13 cellular contexts compared by ENCODE assay signal in genomic region chr6:12570461-12571030, GRCh38.
A peak's percentile ranks its signal among the peaks of the same experiment; 100 is the strongest.
DNase-seq lines count a peak whose midpoint lies in the region; ATAC-seq and TF ChIP-seq lines count a peak whose summit lies in the region.
"Had no signal": no experiment of that assay in that cellular context is flagged by ENCODE, and none has a peak within 500 bp of the region (broad histone marks: within the 10 kb centered on the region; RNA-seq: fewer than 3 reads in every experiment).

No MANE protein-coding gene starts in this region.

- no peak overlapping the region for H3K4me3 Mint-ChIP-seq in WTC11
- H3K4me3 Mint-ChIP-seq: activated T-helper 17 cell treated with anti-CD3 and anti-CD28 coated beads, Interleukin-2, amount 50 U/mL, for 72 hours had no signal

- H3K27me3 Mint-ChIP-seq in WTC11 (ENCODE audit: low read depth), result no peaks in the 10 kb centered on the region

- no peak for TF ChIP-seq CTCF in WTC11 (IDR thresholded peaks at IDR 0.05)

- ATAC-seq in WTC11, result no peak
- ATAC-seq in HG02970 (IDR thresholded peaks at IDR 0.05; ENCODE audit: low FRiP score, unreplicated experiment), result no peak
- ATAC-seq: activated T-helper 17 cell treated with anti-CD3 and anti-CD28 coated beads, Interleukin-2, amount 50 U/mL, for 72 hours had no signal

- peaks cover 10% of the 10 kb centered on the region; the same call in 1 of the 2 replicates for H3K9me3 Mint-ChIP-seq in WTC11
- H3K9me3 Mint-ChIP-seq: activated T-helper 17 cell treated with anti-CD3 and anti-CD28 coated beads, Interleukin-2, amount 50 U/mL, for 72 hours had no signal

- peaks cover 7% of the 10 kb centered on the region for H3K4me1 Mint-ChIP-seq in WTC11
- H3K4me1 Mint-ChIP-seq: activated T-helper 17 cell treated with anti-CD3 and anti-CD28 coated beads, Interleukin-2, amount 50 U/mL, for 72 hours had no signal

- POLR2A ChIA-PET in WTC11 (lab: Charles Lee), result no interaction called here

- peak overlapping the region; percentile 15; the same call in 1 of the 2 replicates for H3K27ac Mint-ChIP-seq in WTC11
- H3K27ac Mint-ChIP-seq: activated T-helper 17 cell treated with anti-CD3 and anti-CD28 coated beads, Interleukin-2, amount 50 U/mL, for 72 hours had no signal

- no peaks in the 10 kb centered on the region for H3K36me3 Mint-ChIP-seq in WTC11

- DNase-seq in NCI-H1092 treated with DMSO at 0.1 percent for 48 hours (lab: John Stamatoyannopoulos, UW), result peak; percentile 4
- no peak for DNase-seq in NCI-H1092 (lab: John Stamatoyannopoulos, UW)
- DNase-seq in WTC11 (ENCODE audit: low spot score), result no peak
- DNase-seq in fibroblast of gingiva (ENCODE audit: low read depth), result peak; percentile 41
- DNase-seq in putamen (ENCODE audit: low spot score), result peak; percentile 32
- no peak for DNase-seq in HCEC 1CT
- no peak for DNase-seq in activated naive CD4-positive, alpha-beta T cell (lab: John Stamatoyannopoulos, UW)
- DNase-seq: activated CD4-positive, CD25-positive, alpha-beta regulatory T cell; central memory CD4-positive, alpha-beta T cell; KBM-7; NCI-H2227 treated with DMSO at 0.1 percent for 48 hours had no signal

- CTCF ChIA-PET in WTC11 (lab: Charles Lee), result no interaction called here

TF ChIP-seq in WTC11, 78 proteins besides CTCF, POLR2A, EP300 and RAD21:
- no peak for TF ChIP-seq CBFB (CRISPR knock-in tag; IDR thresholded peaks at IDR 0.05; ENCODE audit: low read depth)
- no peak for TF ChIP-seq E2F5 (CRISPR knock-in tag; IDR thresholded peaks at IDR 0.05)
- TF ChIP-seq CDX4 (CRISPR knock-in tag; IDR thresholded peaks at IDR 0.05; ENCODE audit: borderline replicate concordance), result no peak
- TF ChIP-seq ERG (CRISPR knock-in tag; IDR thresholded peaks at IDR 0.05), result no peak
- TF ChIP-seq ZNF671 (CRISPR knock-in tag; IDR thresholded peaks at IDR 0.05), result no peak
- no peak for TF ChIP-seq ZNF512 (CRISPR knock-in tag; IDR thresholded peaks at IDR 0.05; ENCODE audit: borderline replicate concordance)
- TF ChIP-seq PREB (CRISPR knock-in tag; IDR thresholded peaks at IDR 0.05; ENCODE audit: borderline replicate concordance), result no peak
- TF ChIP-seq SMAD4 (CRISPR knock-in tag; IDR thresholded peaks at IDR 0.05), result no peak
- no peak for TF ChIP-seq NFE2L1 (CRISPR knock-in tag; IDR thresholded peaks at IDR 0.05)
- TF ChIP-seq EMX1 (CRISPR knock-in tag; IDR thresholded peaks at IDR 0.05), result no peak
- no peak for TF ChIP-seq ZNF423 (CRISPR knock-in tag; IDR thresholded peaks at IDR 0.05)
- TF ChIP-seq MYBL2 (CRISPR knock-in tag; IDR thresholded peaks at IDR 0.05), result no peak
- no peak for TF ChIP-seq ZNF263 (CRISPR knock-in tag; IDR thresholded peaks at IDR 0.05; ENCODE audit: low read depth)
- no peak for TF ChIP-seq GRHL2 (CRISPR knock-in tag; IDR thresholded peaks at IDR 0.05; ENCODE audit: insufficient replicate concordance, severe bottlenecking)
- no peak for TF ChIP-seq HMGXB4 (CRISPR knock-in tag; IDR thresholded peaks at IDR 0.05)
- TF ChIP-seq CREM (CRISPR knock-in tag; IDR thresholded peaks at IDR 0.05), result no peak
- no peak for TF ChIP-seq NR3C1 (CRISPR knock-in tag; conservative IDR thresholded peaks at IDR 0.05; ENCODE audit: low read depth)
- TF ChIP-seq STAT6 (CRISPR knock-in tag; conservative IDR thresholded peaks at IDR 0.05; ENCODE audit: low read depth), result no peak
- TF ChIP-seq ATF2 (CRISPR knock-in tag; IDR thresholded peaks at IDR 0.05; ENCODE audit: borderline replicate concordance, low read depth), result no peak

Comparison
In these comparisons a context has a peak if more than half of its experiments do, and no peak if none do; other contexts are left out.
1. DNase-seq: peak in NCI-H1092 treated with DMSO at 0.1 percent for 48 hours (single experiment), fibroblast of gingiva (single experiment) and putamen (single experiment); none in NCI-H1092 (single experiment), WTC11 (single experiment), HCEC 1CT (single experiment) and activated naive CD4-positive, alpha-beta T cell (0 of 4).